Comparison of ENCODE assay signal across 1 cellular context in genomic region chr5:169223595-169223953, GRCh38.
A peak's percentile ranks its signal among the peaks of the same experiment; 100 is the strongest.
TF ChIP-seq lines count a peak whose summit lies in the region.

No MANE protein-coding gene starts in this region.

TF ChIP-seq in SK-N-SH treated with all-trans-retinoic acid at 6 μM for 48 hours, 23 proteins besides CTCF, POLR2A, EP300 and RAD21 (continued from another document):
- TF ChIP-seq PATZ1 (CRISPR knock-in tag; IDR thresholded peaks at IDR 0.05; ENCODE audit: borderline replicate concordance) (no peak), GLIS3 (CRISPR knock-in tag; IDR thresholded peaks at IDR 0.05) (0 out of 2 replicates have a peak, but pooled peaks have one; percentile 24), ISL1 (CRISPR knock-in tag; IDR thresholded peaks at IDR 0.05) (peak; percentile 91), ZNF70 (CRISPR knock-in tag; IDR thresholded peaks at IDR 0.05) (peak; percentile 22; the same call in 1 of the 2 replicates), ZC3H10 (CRISPR knock-in tag; IDR thresholded peaks at IDR 0.05) (no peak)
